Comparison of ENCODE assay signal across 8 cellular contexts in the genomic region with DNA sequence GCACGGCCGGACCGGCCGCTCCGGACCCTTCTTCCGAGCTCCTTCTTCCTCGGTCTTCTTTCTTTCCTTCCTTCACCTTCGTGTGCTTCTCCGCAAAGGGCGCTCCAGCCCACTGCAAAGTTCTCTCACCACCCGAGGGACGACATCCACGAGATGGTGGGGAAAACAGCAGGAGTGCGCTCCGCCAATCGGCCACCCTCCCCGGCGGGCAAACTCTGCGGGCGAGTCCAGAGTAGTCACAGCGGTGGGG. TPM values are rescaled to one million over a fixed set of nuclear protein-coding genes. Genes with fewer than 3 reads are reported as not detected.
DNase-seq lines count a peak whose midpoint lies in the region; ATAC-seq and TF ChIP-seq lines count a peak whose summit lies in the region.
"Not testable (repeated sequence)": the region's sequence is repeated elsewhere in the genome, so short reads cannot be mapped to it uniquely, and the experiment has no call there.

No MANE protein-coding gene starts in this region.

- H3K4me3 ChIP-seq in BLaER1 treated with 17β-estradiol and CSF1 and Interleukin-3, amounts not matched to agents 10 nM and 100 nM: peak overlapping the region; percentile 57 to 98 (median 80)
- H3K4me3 ChIP-seq in cardiac fibroblast (replicated peaks in 1 of 2; ENCODE audit: low read depth in 2 of 2, low read length in 2 of 2): peak overlapping the region; percentile 80 to 83
- H3K4me3 ChIP-seq in heart left ventricle: peak overlapping the region; percentile 62 to 80 (median 70)
- peak overlapping the region; percentile 63 to 81 for H3K4me3 ChIP-seq in muscle layer of colon (ENCODE audit: low read depth in 1 of 2, low read length in 2 of 2)

- H3K4me2 ChIP-seq in BLaER1 treated with 17β-estradiol and CSF1 and Interleukin-3, amounts not matched to agents 10 nM and 100 nM: peak overlapping the region; percentile 80 to 100 (median 97)

- peaks cover 7 to 38% (median 31%) of the 10 kb centered on the region in 10 experiments for H3K4me1 ChIP-seq in BLaER1 treated with 17β-estradiol and CSF1 and Interleukin-3, amounts not matched to agents 10 nM and 100 nM
- H3K4me1 ChIP-seq in heart left ventricle (peaks cover 0 to 42% (median 14%) of the 10 kb centered on the region in 12 donors), muscle layer of colon (ENCODE audit: insufficient read depth, low read length) (peaks cover 24% of the 10 kb centered on the region)

- H3K36me3 Mint-ChIP-seq in activated B cell treated with CpG ODN at 0.5 μM for 24 hours (ENCODE audit: low read depth); stimulated activated memory B cell treated with anti-CD40 and anti-IgM and Interleukin-4, amounts not matched to agents 10 μg/mL and 1 μg/mL and 100 μg/mL, for 72 hours: not testable (repeated sequence)

- POLR2A ChIA-PET in activated B cell treated with CpG ODN at 0.5 μM for 24 hours (lab: Charles Lee): interaction anchor here (0.6 to 2.7 kb wide), 8 partner anchors 8 to 296 kb away, joined by 3 to 22 read pairs (median 6); no protein-coding TSS in a partner anchor

- H3K27ac ChIP-seq in BLaER1 treated with 17β-estradiol and CSF1 and Interleukin-3, amounts not matched to agents 10 nM and 100 nM: peak overlapping the region in 9 of 11 experiments; percentile 30 to 80 (median 60); a peak in 15 of 22 replicates
- H3K27ac ChIP-seq in heart left ventricle (peak overlapping the region; percentile 73 to 91 (median 81)), muscle layer of colon (ENCODE audit: low read depth, low read length) (peak overlapping the region; percentile 96)

- TF ChIP-seq CTCF in activated B cell treated with CpG ODN at 0.5 μM for 24 hours (IDR thresholded peaks at IDR 0.05); cardiac fibroblast (IDR thresholded peaks at IDR 0.05; ENCODE audit: low read depth, low read length); heart left ventricle (IDR thresholded peaks at IDR 0.05): not testable (repeated sequence)

- peaks cover 0 to 16% (median 0%) of the 10 kb centered on the region in 11 experiments; a peak in 5 of 22 replicates for H3K36me3 ChIP-seq in BLaER1 treated with 17β-estradiol and CSF1 and Interleukin-3, amounts not matched to agents 10 nM and 100 nM
- H3K36me3 ChIP-seq in heart left ventricle (peaks cover 0 to 13% (median 0%) of the 10 kb centered on the region in 9 donors), muscle layer of colon (ENCODE audit: insufficient read depth, low read length) (peaks cover 15% of the 10 kb centered on the region)

- not testable (repeated sequence) for H3K9me3 ChIP-seq in BLaER1 treated with 17β-estradiol and CSF1 and Interleukin-3, amounts not matched to agents 10 nM and 100 nM (replicated peaks in 1 of 11); heart left ventricle; muscle layer of colon (ENCODE audit: low read length)

- TF ChIP-seq POLR2A in heart left ventricle (IDR thresholded peaks at IDR 0.05): not testable (repeated sequence)

- H3K27ac Mint-ChIP-seq in activated B cell treated with CpG ODN at 0.5 μM for 24 hours: peak overlapping the region; percentile 89
- peak overlapping the region; percentile 83 for H3K27ac Mint-ChIP-seq in stimulated activated memory B cell treated with anti-CD40 and anti-IgM and Interleukin-4, amounts not matched to agents 10 μg/mL and 1 μg/mL and 100 μg/mL, for 72 hours

- TF ChIP-seq RAD21 in Ishikawa (IDR thresholded peaks at IDR 0.05; ENCODE audit: low read depth): not testable (repeated sequence)

- intact Hi-C loops in activated B cell treated with CpG ODN at 0.5 μM for 24 hours (cut with micrococcal nuclease) (loop anchor here (1.0 to 5.0 kb wide), 5 partner anchors 33 to 1876 kb away; no protein-coding TSS in a partner anchor), heart left ventricle (cut with DNase I) (loop anchor here in 9 of 10 donors (2.0 to 10.0 kb wide), 10 partner anchors 77 to 806 kb away; no protein-coding TSS in a partner anchor)

- ATAC-seq in GM21825 (IDR thresholded peaks at IDR 0.05; ENCODE audit: unreplicated experiment): peak; percentile 14
- ATAC-seq in activated B cell treated with CpG ODN at 0.5 μM for 24 hours (ENCODE audit: low read depth); heart left ventricle; stimulated activated memory B cell treated with anti-CD40 and anti-IgM and Interleukin-4, amounts not matched to agents 10 μg/mL and 1 μg/mL and 100 μg/mL, for 72 hours: not testable (repeated sequence)

- peak overlapping the region; percentile 47 to 90 (median 75); a peak in 21 of 22 replicates for H3K9ac ChIP-seq in BLaER1 treated with 17β-estradiol and CSF1 and Interleukin-3, amounts not matched to agents 10 nM and 100 nM
- H3K9ac ChIP-seq in muscle layer of colon (ENCODE audit: low read length): peak overlapping the region; percentile 57

- peaks cover 7 to 82% (median 23%) of the 10 kb centered on the region in 11 experiments for H3K27me3 ChIP-seq in BLaER1 treated with 17β-estradiol and CSF1 and Interleukin-3, amounts not matched to agents 10 nM and 100 nM
- not testable (repeated sequence) for H3K27me3 ChIP-seq in heart left ventricle; muscle layer of colon (ENCODE audit: control insufficient read depth in 1 of 2, insufficient read depth in 2 of 2, low read length in 2 of 2)

- peak overlapping the region; percentile 96 for H3K4me3 Mint-ChIP-seq in activated B cell treated with CpG ODN at 0.5 μM for 24 hours
- H3K4me3 Mint-ChIP-seq in stimulated activated memory B cell treated with anti-CD40 and anti-IgM and Interleukin-4, amounts not matched to agents 10 μg/mL and 1 μg/mL and 100 μg/mL, for 72 hours: peak overlapping the region; percentile 100

- H3K9me3 Mint-ChIP-seq in activated B cell treated with CpG ODN at 0.5 μM for 24 hours; stimulated activated memory B cell treated with anti-CD40 and anti-IgM and Interleukin-4, amounts not matched to agents 10 μg/mL and 1 μg/mL and 100 μg/mL, for 72 hours: not testable (repeated sequence)

- WGBS in heart left ventricle, 4 donors: 0 to 2% (median 1%) methylated on average over 20 to 21 of the region's 21 CpGs

- H3K27me3 Mint-ChIP-seq in activated B cell treated with CpG ODN at 0.5 μM for 24 hours; stimulated activated memory B cell treated with anti-CD40 and anti-IgM and Interleukin-4, amounts not matched to agents 10 μg/mL and 1 μg/mL and 100 μg/mL, for 72 hours: not testable (repeated sequence)

- not testable (repeated sequence) for TF ChIP-seq EP300 in Ishikawa (IDR thresholded peaks at IDR 0.05; ENCODE audit: borderline replicate concordance)

- peaks cover 0 to 52% (median 26%) of the 10 kb centered on the region in 11 experiments; a peak in 17 of 22 replicates for H4K20me1 ChIP-seq in BLaER1 treated with 17β-estradiol and CSF1 and Interleukin-3, amounts not matched to agents 10 nM and 100 nM

- H3K4me1 Mint-ChIP-seq in activated B cell treated with CpG ODN at 0.5 μM for 24 hours: peaks cover 17% of the 10 kb centered on the region
- peaks cover 25% of the 10 kb centered on the region for H3K4me1 Mint-ChIP-seq in stimulated activated memory B cell treated with anti-CD40 and anti-IgM and Interleukin-4, amounts not matched to agents 10 μg/mL and 1 μg/mL and 100 μg/mL, for 72 hours

- DNase-seq in activated B cell treated with CpG ODN at 0.5 μM for 24 hours; cardiac fibroblast (ENCODE audit: low read depth in 2 of 2): not testable (repeated sequence)
- DNase-seq in heart left ventricle: peak in 1 of 5 donors; percentile 32

- CTCF ChIA-PET in activated B cell treated with CpG ODN at 0.5 μM for 24 hours (lab: Charles Lee): interaction anchor here (0.9 to 9.3 kb wide), 2 partner anchors 91 to 166 kb away, joined by 3 to 128 read pairs; no protein-coding TSS in a partner anchor

TF ChIP-seq in Ishikawa, 13 proteins besides CTCF, POLR2A, EP300 and RAD21:
- TF ChIP-seq YY1 (IDR thresholded peaks at IDR 0.05; ENCODE audit: low read depth): 0 out of 2 replicates have a peak, but pooled peaks have one; percentile 7

RNA-seq across cellular contexts. Expression of gene TLE1, which starts 0.3 kb away (rescaled TPM):
- total RNA-seq in activated B cell treated with CpG ODN at 0.5 μM for 24 hours: 15.6 and 16.3 TPM in 2 replicates
- total RNA-seq in heart left ventricle: 10 to 100 TPM in 5 of 9 donors, 1 to 10 TPM in 4; 6.2 to 25.4 (median 12.0) TPM
- polyA plus RNA-seq in heart left ventricle: 1 to 10 TPM; 7.9 to 9.6 TPM
